ENCODE assay signal across 13 cellular contexts in the genomic region with DNA sequence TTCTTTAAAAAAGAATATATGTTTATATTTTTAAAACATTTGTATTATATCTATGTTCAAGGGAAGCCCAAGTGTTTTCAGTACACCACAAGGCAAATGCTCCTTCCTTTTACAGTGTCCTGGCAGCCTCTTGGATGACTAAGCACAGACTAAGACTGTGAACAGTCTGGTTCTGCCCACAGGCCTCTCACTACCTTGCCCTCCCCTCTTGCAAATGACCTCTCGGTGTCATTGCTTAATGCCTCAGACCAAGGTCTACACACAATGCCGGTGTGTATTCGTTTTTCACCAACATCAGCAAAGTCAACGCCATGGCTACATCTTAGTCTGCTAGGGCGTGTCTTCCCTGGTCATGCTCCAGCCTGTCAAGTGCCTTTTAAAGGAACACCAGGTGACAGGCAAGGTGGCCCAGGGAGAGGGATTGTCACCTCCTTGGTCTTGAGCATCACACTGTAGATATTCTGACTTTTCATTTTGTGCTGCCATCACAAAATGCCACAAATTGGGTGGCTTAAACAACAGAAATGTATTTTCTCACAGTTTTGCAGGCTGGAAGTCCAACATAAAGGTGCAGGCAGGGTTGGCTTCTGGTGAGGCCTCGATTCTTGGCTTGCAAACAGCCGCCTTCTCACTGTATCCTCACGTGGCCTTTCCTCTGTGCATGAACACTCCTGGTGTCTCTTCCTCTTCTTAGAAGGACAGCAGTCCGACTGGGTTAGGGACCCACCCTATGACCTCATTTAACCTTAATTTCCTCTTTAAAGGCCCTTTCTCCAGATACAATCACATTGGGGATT.
DNase-seq lines count a peak whose midpoint lies in the region; ATAC-seq, FAIRE-seq and TF ChIP-seq lines count a peak whose summit lies in the region.
"Had no signal": no experiment of that assay in that cellular context is flagged by ENCODE, and none has a peak within 500 bp of the region (broad histone marks: within the 10 kb centered on the region; RNA-seq: fewer than 3 reads in every experiment).

No MANE protein-coding gene starts in this region.

- peaks cover 39% of the 10 kb centered on the region for H3K4me1 Mint-ChIP-seq in HFFc6 (ENCODE audit: low read depth)
- H3K4me1 Mint-ChIP-seq in astrocyte (ENCODE audit: low read depth, unreplicated experiment) = peaks cover 25% of the 10 kb centered on the region
- no peaks in the 10 kb centered on the region for H3K4me1 Mint-ChIP-seq in GM23338
- H3K4me1 Mint-ChIP-seq: T-cell had no signal

- H3K79me2 ChIP-seq in astrocyte (ENCODE audit: insufficient read depth, low read length) (no peaks in the 10 kb centered on the region), GM23338 (replicated peaks; ENCODE audit: insufficient read depth) (no peaks in the 10 kb centered on the region)

- 45 to 59% methylated on average over 8 to 9 of the region's 9 CpGs for WGBS in esophagus squamous epithelium, 2 donors
- WGBS in neuronal stem cell (ENCODE audit: extremely low coverage in 2 of 2, insufficient read length in 2 of 2, insufficient replicate concordance in 1 of 2), 2 donors = no CpG with 5 or more reads among the region's 9 CpGs

- no peak overlapping the region for H2BK12ac ChIP-seq in neuronal stem cell (ENCODE audit: low read length)

- TF ChIP-seq POLR2A in esophagus squamous epithelium (IDR thresholded peaks at IDR 0.05) = no peak

- H4K20me1 ChIP-seq in astrocyte (ENCODE audit: insufficient read depth, low read length) = no peaks in the 10 kb centered on the region
- no peaks in the 10 kb centered on the region for H4K20me1 ChIP-seq in GM23338 (replicated peaks; ENCODE audit: insufficient read depth)

- H3K4ac ChIP-seq in neuronal stem cell (ENCODE audit: low read length) = no peak overlapping the region

- H3K4me2 ChIP-seq in astrocyte (ENCODE audit: low read length) (peak overlapping the region; percentile 14), GM23338 (no peak overlapping the region), neuronal stem cell (ENCODE audit: insufficient read depth, low read length, poor library complexity, severe bottlenecking) (no peak overlapping the region)

- H3K27ac ChIP-seq in astrocyte (ENCODE audit: low read depth, low read length) = no peak overlapping the region
- H3K27ac ChIP-seq in GM23338 (ENCODE audit: low read depth) = no peak overlapping the region
- H3K27ac ChIP-seq in esophagus squamous epithelium = peak overlapping the region in 2 of 4 donors; percentile 64 to 68
- H3K27ac ChIP-seq in neuronal stem cell (replicated peaks; ENCODE audit: low read length) = no peak overlapping the region
- H3K27ac ChIP-seq: body of pancreas, right lobe of liver had no signal

- H3K27ac Mint-ChIP-seq in HFFc6 = peak overlapping the region; percentile 52
- no peak overlapping the region for H3K27ac Mint-ChIP-seq in astrocyte (ENCODE audit: unreplicated experiment)
- no peak overlapping the region for H3K27ac Mint-ChIP-seq in GM23338
- H3K27ac Mint-ChIP-seq: T-cell had no signal

- no peak overlapping the region for H4K91ac ChIP-seq in neuronal stem cell (ENCODE audit: low read depth, low read length, poor library complexity)

- H3K23ac ChIP-seq in neuronal stem cell (ENCODE audit: low read depth, low read length, poor library complexity) = no peak overlapping the region

- no peak overlapping the region for H2AK5ac ChIP-seq in neuronal stem cell (ENCODE audit: low read depth, low read length)

- TF ChIP-seq CTCF in HFFc6 (IDR thresholded peaks at IDR 0.05) (no peak), astrocyte (IDR thresholded peaks at IDR 0.05; ENCODE audit: insufficient read depth, low read depth, low read length) (no peak), GM23338 (conservative IDR thresholded peaks at IDR 0.05; ENCODE audit: low read depth in 2 of 2) (no peak), esophagus squamous epithelium (IDR thresholded peaks at IDR 0.05) (no peak)

- H3K79me1 ChIP-seq in neuronal stem cell (ENCODE audit: low read depth, low read length) = no peaks in the 10 kb centered on the region

- H3K36me3 Mint-ChIP-seq in HFFc6 (ENCODE audit: low read depth) = peaks cover 6% of the 10 kb centered on the region
- H3K36me3 Mint-ChIP-seq in astrocyte (ENCODE audit: low read depth, unreplicated experiment) = no peaks in the 10 kb centered on the region
- H3K36me3 Mint-ChIP-seq in GM23338 (ENCODE audit: low read depth) = no peaks in the 10 kb centered on the region

- H3F3A ChIP-seq in GM23338 (replicated peaks; ENCODE audit: low read depth) = no peaks in the 10 kb centered on the region

- no peak overlapping the region for H4K8ac ChIP-seq in neuronal stem cell (ENCODE audit: low read depth, low read length)

- H3K9me3 Mint-ChIP-seq in HFFc6 (no peaks in the 10 kb centered on the region; the same call in 1 of the 2 replicates), astrocyte (ENCODE audit: unreplicated experiment) (no peaks in the 10 kb centered on the region), GM23338 (no peaks in the 10 kb centered on the region)
- H3K9me3 Mint-ChIP-seq: T-cell had no signal

- intact Hi-C loops in esophagus squamous epithelium (cut with DNase I) = no loop called here

- H3K27me3 ChIP-seq in astrocyte (ENCODE audit: insufficient read depth, low read length) (peaks cover 1% of the 10 kb centered on the region), GM23338 (ENCODE audit: insufficient read depth) (no peaks in the 10 kb centered on the region), esophagus squamous epithelium (no peaks in the 10 kb centered on the region), neuronal stem cell (ENCODE audit: control insufficient read depth in 3 of 3, insufficient read depth in 3 of 3, low read depth in 1 of 3, low read length in 3 of 3) (no peaks in the 10 kb centered on the region)
- H3K27me3 ChIP-seq: body of pancreas, right lobe of liver had no signal

- no peak overlapping the region for H3K18ac ChIP-seq in neuronal stem cell (ENCODE audit: low read length)

- H3K9ac ChIP-seq in astrocyte (ENCODE audit: low read length) (no peak overlapping the region), neuronal stem cell (ENCODE audit: low read depth, low read length, poor library complexity) (no peak overlapping the region)

- H3K36me3 ChIP-seq in astrocyte (ENCODE audit: insufficient read depth, low read length) (no peaks in the 10 kb centered on the region), GM23338 (ENCODE audit: insufficient read depth) (no peaks in the 10 kb centered on the region), esophagus squamous epithelium (peaks cover 0 to 8% (median 0%) of the 10 kb centered on the region in 3 donors), neuronal stem cell (replicated peaks in 1 of 2; ENCODE audit: control insufficient read depth in 2 of 2, insufficient read depth in 2 of 2, low read length in 2 of 2) (peaks cover 0 to 3% of the 10 kb centered on the region in 2 donors)
- H3K36me3 ChIP-seq: right lobe of liver had no signal

- DNase-seq in AG08396 (ENCODE audit: low spot score) (peak; percentile 84), HFFc6 (peak; percentile 79), astrocyte (ENCODE audit: low read depth) (peak; percentile 91), islet precursor cell (peak; percentile 64), GM23338 (ENCODE audit: low spot score) (no peak), esophagus squamous epithelium (lab: John Stamatoyannopoulos, UW) (no peak), neuronal stem cell (ENCODE audit: low spot score) (no peak)
- DNase-seq: body of pancreas, KBM-7, NCI-H526, right lobe of liver, T-cell had no signal

- H2AFZ ChIP-seq in astrocyte (ENCODE audit: low read depth, low read length) = no peak overlapping the region
- H2AFZ ChIP-seq in GM23338 = no peak overlapping the region
- no peak overlapping the region for H2AFZ ChIP-seq in neuronal stem cell (ENCODE audit: low read length)

- no peak overlapping the region for H3K14ac ChIP-seq in neuronal stem cell (ENCODE audit: low read length)

- H3K27me3 Mint-ChIP-seq in HFFc6 (ENCODE audit: insufficient read depth) = peaks cover 4% of the 10 kb centered on the region
- peaks cover 29% of the 10 kb centered on the region for H3K27me3 Mint-ChIP-seq in astrocyte (ENCODE audit: low read depth, unreplicated experiment)
- H3K27me3 Mint-ChIP-seq in GM23338 (ENCODE audit: insufficient read depth, low read depth, poor library complexity) = peaks cover 4% of the 10 kb centered on the region

- ATAC-seq in GM21529 (IDR thresholded peaks at IDR 0.05; ENCODE audit: unreplicated experiment) = no peak
- no peak for ATAC-seq in GM23338
- ATAC-seq: body of pancreas, T-cell had no signal

- H2BK120ac ChIP-seq in neuronal stem cell (ENCODE audit: low read depth, low read length) = no peak overlapping the region

- H3K9me3 ChIP-seq in astrocyte (ENCODE audit: insufficient read depth, low read depth, low read length) (no peaks in the 10 kb centered on the region), esophagus squamous epithelium (no peaks in the 10 kb centered on the region), neuronal stem cell (replicated peaks in 1 of 2; ENCODE audit: control insufficient read depth in 2 of 2, insufficient read depth in 1 of 2, low read depth in 1 of 2, low read length in 2 of 2) (peaks cover 3% of the 10 kb centered on the region in 2 donors)
- H3K9me3 ChIP-seq: body of pancreas, right lobe of liver had no signal

- H3K4me3 Mint-ChIP-seq in HFFc6 (no peak overlapping the region), astrocyte (ENCODE audit: unreplicated experiment) (no peak overlapping the region), GM23338 (no peak overlapping the region)
- H3K4me3 Mint-ChIP-seq: T-cell had no signal

- no peak overlapping the region for H3K4me3 ChIP-seq in astrocyte (ENCODE audit: insufficient read depth, low read depth, low read length)
- H3K4me3 ChIP-seq in GM23338 = no peak overlapping the region
- H3K4me3 ChIP-seq in esophagus squamous epithelium = no peak overlapping the region
- H3K4me3 ChIP-seq in neuronal stem cell (ENCODE audit: low read length in 2 of 2) = no peak overlapping the region
- H3K4me3 ChIP-seq: body of pancreas, right lobe of liver had no signal

- H2BK15ac ChIP-seq in neuronal stem cell (ENCODE audit: low read length) = no peak overlapping the region

- no peak overlapping the region for H2BK5ac ChIP-seq in neuronal stem cell (ENCODE audit: low read length)

- peak; percentile 39 for FAIRE-seq in astrocyte (lab: Jason Lieb, UNC)

- no peaks in the 10 kb centered on the region for H3K9me2 ChIP-seq in GM23338 (ENCODE audit: insufficient read depth)

- peaks cover 21% of the 10 kb centered on the region for H3K4me1 ChIP-seq in astrocyte (ENCODE audit: insufficient read depth, low read length)
- H3K4me1 ChIP-seq in GM23338 (ENCODE audit: insufficient read depth) = no peaks in the 10 kb centered on the region
- peaks cover 0 to 60% (median 4%) of the 10 kb centered on the region in 3 donors for H3K4me1 ChIP-seq in esophagus squamous epithelium
- peaks cover 0 to 18% of the 10 kb centered on the region in 2 donors for H3K4me1 ChIP-seq in neuronal stem cell (ENCODE audit: control insufficient read depth in 2 of 2, insufficient read depth in 1 of 2, low read depth in 1 of 2, low read length in 2 of 2)
- H3K4me1 ChIP-seq: body of pancreas, right lobe of liver had no signal

TF ChIP-seq in GM23338, 12 proteins besides CTCF, POLR2A, EP300 and RAD21:
- no peak for TF ChIP-seq POLR2AphosphoS5 (IDR thresholded peaks at IDR 0.05; ENCODE audit: low read depth)
- no peak for TF ChIP-seq EZH2phosphoT487 (IDR thresholded peaks at IDR 0.05; ENCODE audit: unreplicated experiment)
- no peak for TF ChIP-seq NANOG (IDR thresholded peaks at IDR 0.05; ENCODE audit: borderline replicate concordance)
- no peak for TF ChIP-seq ZNF331 (CRISPR knock-in tag; IDR thresholded peaks at IDR 0.05; ENCODE audit: low read depth)
TF ChIP-seq in GM23338: peak in this region for 0.

Comparison
In these comparisons a context has a peak if more than half of its experiments do, and no peak if none do; other contexts are left out.
1. DNase-seq: peak in AG08396 (single experiment), HFFc6 (single experiment), astrocyte (single experiment) and islet precursor cell (single experiment); none in GM23338 (single experiment), esophagus squamous epithelium (single experiment) and neuronal stem cell (single experiment).